8 cellular contexts compared by ENCODE assay signal in the genomic region with DNA sequence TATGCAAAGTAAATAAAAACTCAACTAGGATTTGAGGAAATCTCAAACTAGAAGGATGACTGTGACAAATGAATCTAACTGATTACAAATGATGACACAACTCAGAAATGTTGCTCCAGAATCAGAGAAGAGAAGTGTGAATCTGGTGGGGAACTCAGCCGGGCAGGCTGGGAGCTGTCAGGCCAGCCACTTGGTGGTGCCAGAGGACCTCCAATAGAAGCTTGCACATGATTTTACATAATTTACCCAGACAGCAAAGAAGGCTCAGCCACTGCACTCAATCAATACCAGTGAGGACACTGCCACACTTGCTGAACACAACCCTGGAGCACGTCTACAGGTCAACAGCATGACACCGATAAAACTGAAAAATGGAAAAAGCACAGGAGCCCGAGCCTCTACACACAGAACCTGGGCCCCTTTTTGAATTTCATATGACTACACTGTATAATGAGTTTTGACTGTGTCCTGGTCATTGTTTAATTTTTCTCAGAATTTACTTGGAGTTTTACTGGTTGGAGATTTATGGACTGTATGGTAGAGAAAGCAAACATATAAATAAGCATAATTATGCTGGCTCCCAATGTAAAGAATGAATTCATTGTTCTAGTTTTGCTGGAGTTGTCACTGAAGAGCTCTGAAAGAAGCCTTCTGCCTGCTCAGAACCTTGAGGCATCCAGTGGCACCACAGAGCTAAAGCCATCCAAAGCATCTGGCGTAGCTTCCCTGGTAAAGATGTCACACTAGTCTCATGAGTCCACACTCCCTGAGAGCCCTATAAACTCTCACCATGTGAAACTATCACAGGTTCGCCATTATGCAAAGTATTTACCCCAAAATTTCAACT.
DNase-seq lines count a peak whose midpoint lies in the region; ATAC-seq, FAIRE-seq and TF ChIP-seq lines count a peak whose summit lies in the region.

No MANE protein-coding gene starts in this region.

- H3K27me3 Mint-ChIP-seq in astrocyte (ENCODE audit: low read depth, unreplicated experiment): no peaks in the 10 kb centered on the region

- peak; percentile 85 for ATAC-seq in GM21528 (IDR thresholded peaks at IDR 0.05; ENCODE audit: low FRiP score, unreplicated experiment)
- peak; percentile 97 for ATAC-seq in sciatic nerve
- ATAC-seq in GM18873 (IDR thresholded peaks at IDR 0.05; ENCODE audit: low FRiP score, unreplicated experiment): no peak

- intact Hi-C loops in sciatic nerve (cut with DNase I): no loop called here

- H4K20me1 ChIP-seq in astrocyte (ENCODE audit: insufficient read depth, low read length) (no peaks in the 10 kb centered on the region), hepatocyte (ENCODE audit: insufficient read depth, poor library complexity, severe bottlenecking) (no peaks in the 10 kb centered on the region)

- H3K79me2 ChIP-seq in astrocyte (ENCODE audit: insufficient read depth, low read length) (no peaks in the 10 kb centered on the region), hepatocyte (no peaks in the 10 kb centered on the region)

- no peak overlapping the region for H3K4me2 ChIP-seq in astrocyte (ENCODE audit: low read length)
- H3K4me2 ChIP-seq in hepatocyte: no peak overlapping the region

- H3K4me1 ChIP-seq in astrocyte (ENCODE audit: insufficient read depth, low read length) (no peaks in the 10 kb centered on the region), hepatocyte (ENCODE audit: insufficient read depth) (no peaks in the 10 kb centered on the region)

- H3K9ac ChIP-seq in astrocyte (ENCODE audit: low read length): no peak overlapping the region

- no peak overlapping the region for H3K4me3 Mint-ChIP-seq in astrocyte (ENCODE audit: unreplicated experiment)

- peaks cover 10% of the 10 kb centered on the region for H3K4me1 Mint-ChIP-seq in astrocyte (ENCODE audit: low read depth, unreplicated experiment)

- no peaks in the 10 kb centered on the region for H3K27me3 ChIP-seq in astrocyte (ENCODE audit: insufficient read depth, low read length)
- no peaks in the 10 kb centered on the region for H3K27me3 ChIP-seq in hepatocyte

- DNase-seq in DMS153 treated with DMSO at 0.1 percent for 48 hours (lab: John Stamatoyannopoulos, UW; ENCODE audit: unreplicated experiment) (peak; percentile 46), Kasumi-1 (lab: John Stamatoyannopoulos, UW) (peak; percentile 67 to 79), SHP77 (lab: John Stamatoyannopoulos, UW) (peak; percentile 25 to 59), astrocyte (ENCODE audit: low read depth) (peak; percentile 65), hepatocyte (ENCODE audit: low spot score) (peak; percentile 85), sciatic nerve (ENCODE audit: low spot score) (peak; percentile 84)

- H2AFZ ChIP-seq in astrocyte (ENCODE audit: low read depth, low read length): peak overlapping the region; percentile 1
- H2AFZ ChIP-seq in hepatocyte: no peak overlapping the region

- H3K4me3 ChIP-seq in astrocyte (ENCODE audit: insufficient read depth, low read depth, low read length) (no peak overlapping the region), hepatocyte (no peak overlapping the region)

- H3K9me3 ChIP-seq in astrocyte (ENCODE audit: insufficient read depth, low read depth, low read length): no peaks in the 10 kb centered on the region
- H3K9me3 ChIP-seq in hepatocyte (ENCODE audit: low read depth): no peaks in the 10 kb centered on the region

- no peaks in the 10 kb centered on the region for H3K9me2 ChIP-seq in hepatocyte (replicated peaks; ENCODE audit: insufficient read depth)

- TF ChIP-seq CTCF in astrocyte (IDR thresholded peaks at IDR 0.05; ENCODE audit: insufficient read depth, low read depth, low read length): peak; percentile 99
- peak; percentile 96 for TF ChIP-seq CTCF in hepatocyte (IDR thresholded peaks at IDR 0.05; ENCODE audit: poor library complexity)

- H3K36me3 ChIP-seq in astrocyte (ENCODE audit: insufficient read depth, low read length) (no peaks in the 10 kb centered on the region), hepatocyte (replicated peaks; ENCODE audit: insufficient read depth, low read depth) (no peaks in the 10 kb centered on the region)

- peak overlapping the region; percentile 93 for H3K27ac Mint-ChIP-seq in astrocyte (ENCODE audit: unreplicated experiment)

- no peaks in the 10 kb centered on the region for H3K9me3 Mint-ChIP-seq in astrocyte (ENCODE audit: unreplicated experiment)

- H3K36me3 Mint-ChIP-seq in astrocyte (ENCODE audit: low read depth, unreplicated experiment): no peaks in the 10 kb centered on the region

- FAIRE-seq in astrocyte (lab: Jason Lieb, UNC): peak; percentile 91

- H3K27ac ChIP-seq in astrocyte (ENCODE audit: low read depth, low read length) (no peak overlapping the region), hepatocyte (no peak overlapping the region)

- 54% methylated on average over 6 of the region's 6 CpGs for WGBS in hepatocyte (ENCODE audit: low lambda C conversion rate, missing lambda C conversion rate)
